ENCODE assay signal across 1 cellular context in the genomic region with DNA sequence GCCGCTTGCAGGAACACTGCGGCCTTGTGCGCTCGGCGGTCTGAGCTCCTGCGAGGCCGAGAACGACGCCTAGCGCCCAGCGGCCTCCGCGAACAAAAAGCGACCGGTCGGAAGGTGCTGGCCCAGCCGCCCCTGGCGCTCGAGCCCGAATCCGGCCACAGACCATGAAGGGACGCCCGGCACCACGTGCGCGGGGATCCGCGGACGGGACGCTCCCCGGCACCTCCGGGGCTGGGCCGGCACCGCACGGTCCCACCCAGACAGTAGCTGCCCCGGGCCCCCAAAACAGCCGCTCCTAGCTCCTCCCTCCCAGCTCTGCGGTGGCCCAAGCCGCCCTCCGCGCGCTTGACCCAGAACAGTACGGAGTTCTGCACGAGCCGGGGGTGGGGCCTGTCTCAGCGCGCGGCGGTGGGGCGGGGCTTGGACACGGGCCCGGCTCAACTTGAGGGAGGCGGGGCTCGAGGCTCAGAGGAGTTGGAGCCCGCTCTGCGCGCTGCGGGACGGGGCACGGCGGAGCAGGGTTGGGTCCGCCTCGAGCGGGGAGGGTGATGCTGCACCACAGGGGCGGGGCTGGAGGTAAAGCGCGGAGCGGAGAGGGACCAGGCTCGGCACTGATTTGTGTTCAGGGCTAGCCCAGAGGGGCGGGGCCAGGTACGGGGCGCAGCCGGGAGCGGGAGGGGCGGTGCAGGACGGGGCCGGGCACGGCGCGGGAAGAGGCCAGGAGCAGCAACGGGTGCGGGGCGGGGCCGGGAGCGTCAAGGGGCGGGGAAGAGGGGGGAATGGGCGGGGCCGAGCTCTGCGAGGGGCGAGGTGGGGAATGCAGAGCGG.
TF ChIP-seq lines count a peak whose summit lies in the region.

No MANE protein-coding gene starts in this region.

TF ChIP-seq in SK-N-SH treated with all-trans-retinoic acid at 6 μM for 48 hours, 23 proteins besides CTCF, POLR2A, EP300 and RAD21 (continued from another document):
- TF ChIP-seq, protein P1, sequence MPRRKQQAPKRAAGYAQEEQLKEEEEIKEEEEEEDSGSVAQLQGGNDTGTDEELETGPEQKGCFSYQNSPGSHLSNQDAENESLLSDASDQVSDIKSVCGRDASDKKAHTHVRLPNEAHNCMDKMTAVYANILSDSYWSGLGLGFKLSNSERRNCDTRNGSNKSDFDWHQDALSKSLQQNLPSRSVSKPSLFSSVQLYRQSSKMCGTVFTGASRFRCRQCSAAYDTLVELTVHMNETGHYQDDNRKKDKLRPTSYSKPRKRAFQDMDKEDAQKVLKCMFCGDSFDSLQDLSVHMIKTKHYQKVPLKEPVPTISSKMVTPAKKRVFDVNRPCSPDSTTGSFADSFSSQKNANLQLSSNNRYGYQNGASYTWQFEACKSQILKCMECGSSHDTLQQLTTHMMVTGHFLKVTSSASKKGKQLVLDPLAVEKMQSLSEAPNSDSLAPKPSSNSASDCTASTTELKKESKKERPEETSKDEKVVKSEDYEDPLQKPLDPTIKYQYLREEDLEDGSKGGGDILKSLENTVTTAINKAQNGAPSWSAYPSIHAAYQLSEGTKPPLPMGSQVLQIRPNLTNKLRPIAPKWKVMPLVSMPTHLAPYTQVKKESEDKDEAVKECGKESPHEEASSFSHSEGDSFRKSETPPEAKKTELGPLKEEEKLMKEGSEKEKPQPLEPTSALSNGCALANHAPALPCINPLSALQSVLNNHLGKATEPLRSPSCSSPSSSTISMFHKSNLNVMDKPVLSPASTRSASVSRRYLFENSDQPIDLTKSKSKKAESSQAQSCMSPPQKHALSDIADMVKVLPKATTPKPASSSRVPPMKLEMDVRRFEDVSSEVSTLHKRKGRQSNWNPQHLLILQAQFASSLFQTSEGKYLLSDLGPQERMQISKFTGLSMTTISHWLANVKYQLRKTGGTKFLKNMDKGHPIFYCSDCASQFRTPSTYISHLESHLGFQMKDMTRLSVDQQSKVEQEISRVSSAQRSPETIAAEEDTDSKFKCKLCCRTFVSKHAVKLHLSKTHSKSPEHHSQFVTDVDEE (CRISPR knock-in tag; IDR thresholded peaks at IDR 0.05): no peak
- no peak for TF ChIP-seq RARB (CRISPR knock-in tag; IDR thresholded peaks at IDR 0.05)
- no peak for TF ChIP-seq CSRNP3 (CRISPR knock-in tag; IDR thresholded peaks at IDR 0.05)
- TF ChIP-seq ZNF565 (CRISPR knock-in tag; conservative IDR thresholded peaks at IDR 0.05; ENCODE audit: low read depth): no peak
